Comparison of ENCODE assay signal across 18 cellular contexts in genomic region chr11:12211331-12212065, GRCh38.
A peak's percentile ranks its signal among the peaks of the same experiment; 100 is the strongest.
DNase-seq lines count a peak whose midpoint lies in the region; ATAC-seq and TF ChIP-seq lines count a peak whose summit lies in the region.
"Had no signal": no experiment of that assay in that cellular context is flagged by ENCODE, and none has a peak within 500 bp of the region (broad histone marks: within the 10 kb centered on the region; RNA-seq: fewer than 3 reads in every experiment).

No MANE protein-coding gene starts in this region.

- no peak overlapping the region for H3K4me2 ChIP-seq in trophoblast cell (ENCODE audit: low read length)

- H3K36me3 ChIP-seq in trophoblast cell (ENCODE audit: control insufficient read depth in 1 of 2, insufficient read depth in 2 of 2, low read length in 2 of 2) (peaks cover 3 to 8% of the 10 kb centered on the region in 2 experiments), MG63 (peaks cover 67% of the 10 kb centered on the region), upper lobe of left lung (peaks cover 11 to 73% (median 33%) of the 10 kb centered on the region in 4 donors)

- H4K91ac ChIP-seq in trophoblast cell (ENCODE audit: low read depth, low read length), result no peak overlapping the region

- peak overlapping the region; percentile 20 for H3K27ac Mint-ChIP-seq in activated CD4-positive, alpha-beta memory T cell treated with anti-CD3 and anti-CD28 coated beads for 36 hours

- intact Hi-C loops in activated CD4-positive, alpha-beta memory T cell treated with anti-CD3 and anti-CD28 coated beads for 36 hours (cut with micrococcal nuclease), result no loop called here

- no peaks in the 10 kb centered on the region for H3K9me3 Mint-ChIP-seq in activated CD4-positive, alpha-beta memory T cell treated with anti-CD3 and anti-CD28 coated beads for 36 hours

- CTCF ChIA-PET in activated CD4-positive, alpha-beta memory T cell treated with anti-CD3 and anti-CD28 coated beads for 36 hours (lab: Charles Lee), result interaction anchor here (0.6 kb wide), 1 partner anchor 35 kb away, joined by 3 read pairs; no protein-coding TSS in a partner anchor

- no peak overlapping the region for H3K4me3 Mint-ChIP-seq in activated CD4-positive, alpha-beta memory T cell treated with anti-CD3 and anti-CD28 coated beads for 36 hours

- H3K27me3 ChIP-seq in trophoblast cell (ENCODE audit: insufficient read depth, low read length) (no peaks in the 10 kb centered on the region), MG63 (no peaks in the 10 kb centered on the region), upper lobe of left lung (no peaks in the 10 kb centered on the region)

- H3K4ac ChIP-seq in trophoblast cell (ENCODE audit: low read depth, low read length), result no peak overlapping the region

- TF ChIP-seq EP300 in upper lobe of left lung (IDR thresholded peaks at IDR 0.05), result no peak

- peak; percentile 48 for DNase-seq in GM13976 (ENCODE audit: low spot score)
- DNase-seq in activated CD4-positive, alpha-beta memory T cell treated with anti-CD3 and anti-CD28 coated beads for 36 hours, result no peak
- no peak for DNase-seq in trophoblast cell
- no peak for DNase-seq in MG63
- DNase-seq in upper lobe of left lung, result no peak
- DNase-seq in AG08395 (ENCODE audit: low spot score), result no peak
- no peak for DNase-seq in stimulated activated CD4-positive, alpha-beta T cell treated with anti-CD3 and anti-CD28 coated beads, Interleukin-1b, Interleukin-23, amount 100 ng/mL, for 48 hours
- DNase-seq: activated CD4-positive, CD25-positive, alpha-beta regulatory T cell treated with anti-CD3 and anti-CD28 coated beads, Interleukin-2, amount 50 U/mL, for 72 hours; islet precursor cell; NCI-H2107; NCI-H82; stimulated activated CD4-positive, alpha-beta T cell treated with anti-CD3 and anti-CD28 coated beads, Interleukin-2, amount 100 ng/mL, for 24 hours; substantia nigra had no signal

- no peak overlapping the region for H4K12ac ChIP-seq in trophoblast cell (ENCODE audit: low read depth, low read length)

- ATAC-seq in GM21717 (IDR thresholded peaks at IDR 0.05; ENCODE audit: unreplicated experiment) (peak; percentile 45), upper lobe of left lung (ENCODE audit: low FRiP score in 2 of 2) (no peak)
- ATAC-seq: sciatic nerve had no signal

- H3K27ac ChIP-seq in trophoblast cell (ENCODE audit: low read depth, low read length) (no peak overlapping the region), upper lobe of left lung (peak overlapping the region in 1 of 4 donors; percentile 16)
- H3K27ac ChIP-seq: HL-60, SK-N-MC had no signal

- H3K18ac ChIP-seq in trophoblast cell (ENCODE audit: low read length), result no peak overlapping the region

- no peak overlapping the region for H3K9ac ChIP-seq in trophoblast cell (ENCODE audit: low read length)

- no peak overlapping the region for H2BK120ac ChIP-seq in trophoblast cell (ENCODE audit: insufficient read depth, low read length, poor library complexity)

- no peaks in the 10 kb centered on the region for H3K79me2 ChIP-seq in trophoblast cell (ENCODE audit: control insufficient read depth, insufficient read depth, low read length, poor library complexity)

- peaks cover 2 to 19% of the 10 kb centered on the region in 2 experiments for H3K4me1 ChIP-seq in trophoblast cell (ENCODE audit: control insufficient read depth in 1 of 2, insufficient read depth in 2 of 2, low read length in 2 of 2)
- peaks cover 7 to 24% (median 18%) of the 10 kb centered on the region in 4 donors for H3K4me1 ChIP-seq in upper lobe of left lung

- TF ChIP-seq POLR2A in upper lobe of left lung (IDR thresholded peaks at IDR 0.05), result no peak

- in situ Hi-C loops in GM13976 (cut with MboI; ENCODE audit: low sequenced_read_pairs, unreplicated experiment), result no loop called here

- no peak overlapping the region for H3K23ac ChIP-seq in trophoblast cell (ENCODE audit: low read length)

- no peak overlapping the region for H3K14ac ChIP-seq in trophoblast cell (ENCODE audit: low read length)

- H3K36me3 Mint-ChIP-seq in activated CD4-positive, alpha-beta memory T cell treated with anti-CD3 and anti-CD28 coated beads for 36 hours, result peaks cover 81% of the 10 kb centered on the region

- peaks cover 51% of the 10 kb centered on the region for H3K4me1 Mint-ChIP-seq in activated CD4-positive, alpha-beta memory T cell treated with anti-CD3 and anti-CD28 coated beads for 36 hours (ENCODE audit: low read depth)

- no CpG with 5 or more reads among the region's 7 CpGs for WGBS in trophoblast cell (ENCODE audit: extremely low coverage, insufficient coverage, insufficient read length)
- WGBS in upper lobe of left lung, 2 donors, result 94 to 100% methylated on average over 6 to 7 of the region's 7 CpGs

- H2AK5ac ChIP-seq in trophoblast cell (ENCODE audit: low read length), result no peak overlapping the region

- TF ChIP-seq CTCF in GM13976 (IDR thresholded peaks at IDR 0.05; ENCODE audit: borderline replicate concordance, control extremely low read depth, extremely low read depth, insufficient read depth, missing control alignments), result no peak
- TF ChIP-seq CTCF in upper lobe of left lung (IDR thresholded peaks at IDR 0.05), result no peak

- no peaks in the 10 kb centered on the region for H3K9me3 ChIP-seq in trophoblast cell (ENCODE audit: insufficient read depth, low read depth, low read length)
- no peaks in the 10 kb centered on the region for H3K9me3 ChIP-seq in MG63
- no peaks in the 10 kb centered on the region for H3K9me3 ChIP-seq in upper lobe of left lung

- no peak overlapping the region for H2AFZ ChIP-seq in trophoblast cell (ENCODE audit: insufficient read depth, low read length, poor library complexity)

- H2BK12ac ChIP-seq in trophoblast cell (ENCODE audit: low read length), result peak overlapping the region; percentile 25

- H3K27me3 Mint-ChIP-seq in activated CD4-positive, alpha-beta memory T cell treated with anti-CD3 and anti-CD28 coated beads for 36 hours, result no peaks in the 10 kb centered on the region

- POLR2A ChIA-PET in activated CD4-positive, alpha-beta memory T cell treated with anti-CD3 and anti-CD28 coated beads for 36 hours (lab: Charles Lee), result interaction anchor here (2.0 kb wide), 1 partner anchor 13 kb away, joined by 8 read pairs; no protein-coding TSS in a partner anchor

- peaks cover 3% of the 10 kb centered on the region for H3K79me1 ChIP-seq in trophoblast cell (ENCODE audit: low read length)

- H2BK5ac ChIP-seq in trophoblast cell (ENCODE audit: low read depth, low read length, poor library complexity), result no peak overlapping the region

- no peak overlapping the region for H4K8ac ChIP-seq in trophoblast cell (ENCODE audit: low read depth, low read length)

- H3K4me3 ChIP-seq in trophoblast cell (ENCODE audit: low read depth, low read length) (no peak overlapping the region), MG63 (no peak overlapping the region), upper lobe of left lung (no peak overlapping the region)
- H3K4me3 ChIP-seq: lung, SK-N-MC had no signal
